Comparison of ENCODE assay signal across 2 cellular contexts in genomic region chr6:137884857-137885256, GRCh38.
TF ChIP-seq lines count a peak whose summit lies in the region.

No MANE protein-coding gene starts in this region.

TF ChIP-seq in HEK293, 187 proteins besides CTCF, POLR2A, EP300 and RAD21:
- peak; percentile 94 for TF ChIP-seq ZNF146 (tag by site-specific recombination; IDR thresholded peaks at IDR 0.05)

TF ChIP-seq in K562, 482 proteins besides CTCF, POLR2A, EP300 and RAD21:
- TF ChIP-seq HDAC1 (IDR thresholded peaks at IDR 0.05), result peak in 1 of 2 experiments; percentile 45; a peak in 1 of 4 replicates
- TF ChIP-seq ZNF146 (CRISPR knock-in tag; IDR thresholded peaks at IDR 0.05; ENCODE audit: unreplicated experiment), result peak; percentile 95
- TF ChIP-seq ADNP (tag; IDR thresholded peaks at IDR 0.05), result peak; percentile 42; the same call in 1 of the 2 replicates
- TF ChIP-seq KDM1A (IDR thresholded peaks at IDR 0.05), result peak; percentile 26 to 63; a peak in 2 of 4 replicates
- peak; percentile 81 for TF ChIP-seq SMARCA5 (IDR thresholded peaks at IDR 0.05)
- TF ChIP-seq HDAC2 (IDR thresholded peaks at IDR 0.05), result peak; percentile 52; the same call in 1 of the 2 replicates
- peak; percentile 91 for TF ChIP-seq BCOR (IDR thresholded peaks at IDR 0.05)
